In the genomic region with DNA sequence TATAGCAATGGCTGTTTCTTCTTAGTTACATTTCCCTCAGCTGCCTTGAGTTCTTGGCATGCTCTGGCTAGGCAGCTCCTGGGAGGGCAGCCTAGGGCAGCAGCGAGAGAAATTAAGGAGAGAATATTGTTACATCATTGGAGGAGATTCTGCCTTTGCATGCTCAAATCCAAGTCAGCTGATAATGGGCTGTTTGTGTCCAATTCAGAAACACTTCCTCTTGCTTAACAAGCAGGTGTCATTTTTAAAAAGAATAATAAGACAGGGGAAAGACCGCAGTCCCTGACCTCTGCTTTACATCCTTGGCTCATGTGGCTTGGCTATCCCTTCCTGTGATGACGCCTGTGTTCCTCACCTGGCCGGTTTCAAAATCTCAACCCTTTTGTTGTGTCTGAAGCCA, we compare ENCODE assay signal across 15 cellular contexts.
DNase-seq lines count a peak whose midpoint lies in the region; ATAC-seq, FAIRE-seq and TF ChIP-seq lines count a peak whose summit lies in the region.
"Had no signal": no experiment of that assay in that cellular context is flagged by ENCODE, and none has a peak within 500 bp of the region (broad histone marks: within the 10 kb centered on the region; RNA-seq: fewer than 3 reads in every experiment).

No MANE protein-coding gene starts in this region.

- peak in 1 of 2 experiments; percentile 39; a peak in 2 of 4 replicates for TF ChIP-seq EP300 in GM12878 (IDR thresholded peaks at IDR 0.05; ENCODE audit: borderline replicate concordance in 1 of 2, control insufficient read depth in 1 of 2, low read depth in 2 of 2, low read length in 2 of 2)

- H3K9me3 ChIP-seq in GM12878 (replicated peaks; ENCODE audit: control insufficient read depth, insufficient read depth, low read length) = no peaks in the 10 kb centered on the region
- H3K9me3 ChIP-seq: thyroid gland had no signal

- TF ChIP-seq CTCF in GM12878 (IDR thresholded peaks at IDR 0.05 in 2 of 3, conservative IDR thresholded peaks at IDR 0.05 in 1 of 3; ENCODE audit: control insufficient read depth in 2 of 3, extremely low read depth in 1 of 3, insufficient read depth in 1 of 3, low read depth in 3 of 3, low read length in 3 of 3) = no peak

- H3K9ac ChIP-seq in GM12878 (ENCODE audit: control insufficient read depth, insufficient read depth, low read length) = no peak overlapping the region

- intact Hi-C loops in GM12878 (cut with micrococcal nuclease; ENCODE audit: unreplicated experiment) = no loop called here

- no peaks in the 10 kb centered on the region for H3K9me3 Mint-ChIP-seq in naive B cell

- no peaks in the 10 kb centered on the region for H3K27me3 Mint-ChIP-seq in naive B cell

- no peak overlapping the region for H2AFZ ChIP-seq in GM12878 (ENCODE audit: control insufficient read depth, low read depth, low read length)

- peak overlapping the region; percentile 78 to 96 (median 92) for H3K27ac Mint-ChIP-seq in naive B cell

- no peak overlapping the region for H3K4me3 ChIP-seq in GM12878
- H3K4me3 ChIP-seq: thyroid gland had no signal

- SMC1A ChIA-PET in GM12878 (lab: Charles Lee; ENCODE audit: uncharacterized antibody, unreplicated experiment) = interaction anchor here (1.4 to 3.6 kb wide), 4 partner anchors 11 to 56 kb away, joined by 3 to 19 read pairs (median 8); no protein-coding TSS in a partner anchor

- peak; percentile 45 for ATAC-seq in GM18502 (IDR thresholded peaks at IDR 0.05; ENCODE audit: poor library complexity, unreplicated experiment)
- ATAC-seq in HG02642 (IDR thresholded peaks at IDR 0.05; ENCODE audit: poor library complexity, unreplicated experiment) = peak; percentile 62
- ATAC-seq in GM12878 = peak; percentile 66
- peak; percentile 40 to 63 for ATAC-seq in naive B cell (ENCODE audit: low read depth in 2 of 2)
- ATAC-seq in HG03175 (IDR thresholded peaks at IDR 0.05; ENCODE audit: unreplicated experiment) = no peak

- FAIRE-seq in GM12878 (lab: Jason Lieb, UNC) = peak; percentile 86

- no peaks in the 10 kb centered on the region for H3K79me2 ChIP-seq in GM12878 (ENCODE audit: control insufficient read depth, insufficient read depth, low read length)

- peaks cover 34 to 58% (median 35%) of the 10 kb centered on the region in 3 donors for H3K4me1 Mint-ChIP-seq in naive B cell

- CTCF ChIA-PET in GM12878 (lab: Yijun Ruan, JAX) = interaction anchor here (0.9 to 1.3 kb wide), 3 partner anchors 18 to 86 kb away, joined by 3 read pairs; no protein-coding TSS in a partner anchor

- peak overlapping the region; percentile 22; the same call in 1 of the 2 replicates for H3K27ac ChIP-seq in GM12878 (ENCODE audit: control insufficient read depth, insufficient read depth)
- H3K27ac ChIP-seq: HL-60, thyroid gland had no signal

- H3K36me3 ChIP-seq in GM12878 (ENCODE audit: control insufficient read depth in 2 of 2, insufficient read depth in 2 of 2, low read length in 1 of 2) = peaks cover 8 to 34% of the 10 kb centered on the region in 2 experiments

- H3K4me1 ChIP-seq in GM12878 (ENCODE audit: control insufficient read depth, insufficient read depth, low read length) = peaks cover 30% of the 10 kb centered on the region

- TF ChIP-seq RAD21 in GM12878 (IDR thresholded peaks at IDR 0.05; ENCODE audit: insufficient read depth, low read depth, low read length) = no peak

- BruUV-seq in GM12878 (replicated peaks; lab: Mats Ljungman, UMichigan) = no TSS peak

- in situ Hi-C loops in GM12878 (cut with MboI) = no loop called here

- DNase-seq in GM12878 (ENCODE audit: low read depth, low spot score) (no peak), naive B cell (peak; percentile 50), AML-193 (lab: John Stamatoyannopoulos, UW) (no peak), NCI-H2081 treated with DMSO at 0.1 percent for 48 hours (lab: John Stamatoyannopoulos, UW) (no peak)
- DNase-seq in stimulated activated CD4-positive, alpha-beta T cell treated with anti-CD3 and anti-CD28 coated beads, Interleukin-15, amount 100 ng/mL, for 24 hours = no peak
- DNase-seq: activated naive CD4-positive, alpha-beta T cell treated with Interleukin-2 at 50 U/mL for 16 hours; DMS53; Kasumi-1; midbrain; NCI-H2029 treated with DMSO at 0.1 percent for 48 hours; thyroid gland had no signal

- no peaks in the 10 kb centered on the region for H3K27me3 ChIP-seq in GM12878 (replicated peaks in 1 of 2; ENCODE audit: control insufficient read depth in 2 of 2, insufficient read depth in 2 of 2, low read length in 1 of 2)
- H3K27me3 ChIP-seq: thyroid gland had no signal

- peak overlapping the region in 4 of 8 donors; percentile 32 to 51 (median 40) for H3K4me3 Mint-ChIP-seq in naive B cell

- no peak for TF ChIP-seq POLR2A in GM12878 (IDR thresholded peaks at IDR 0.05; ENCODE audit: low read depth, low read length)

- POLR2A ChIA-PET in GM12878 (lab: Charles Lee) = interaction anchor here (0.7 to 1.8 kb wide), 4 partner anchors 10 to 142 kb away, joined by 3 to 6 read pairs (median 4); no protein-coding TSS in a partner anchor

- RAD21 ChIA-PET in GM12878 (lab: Charles Lee; ENCODE audit: unreplicated experiment) = interaction anchor here (1.2 to 3.9 kb wide), 2 partner anchors 18 to 120 kb away, joined by 3 to 18 read pairs; no protein-coding TSS in a partner anchor

- peak overlapping the region; percentile 19; the same call in 1 of the 2 replicates for H3K4me2 ChIP-seq in GM12878 (ENCODE audit: control insufficient read depth, insufficient read depth)

- no peaks in the 10 kb centered on the region for H4K20me1 ChIP-seq in GM12878 (ENCODE audit: control insufficient read depth, insufficient read depth)

- peaks cover 27% of the 10 kb centered on the region in 2 donors for H3K36me3 Mint-ChIP-seq in naive B cell

- WGBS in GM12878 (ENCODE audit: insufficient coverage, insufficient replicate concordance, low lambda C conversion rate, missing lambda C conversion rate) = 53% methylated on average over 4 of the region's 4 CpGs

TF ChIP-seq in GM12878, 131 proteins besides CTCF, POLR2A, EP300 and RAD21 (continues in another document):
- TF ChIP-seq RUNX3 (IDR thresholded peaks at IDR 0.05; ENCODE audit: low read length) = peak; percentile 78
- TF ChIP-seq SKIL (IDR thresholded peaks at IDR 0.05; ENCODE audit: low read depth, poor library complexity, severe bottlenecking) = peak; percentile 44
- TF ChIP-seq FOXK2 (IDR thresholded peaks at IDR 0.05) = no peak
- no peak for TF ChIP-seq MAX (IDR thresholded peaks at IDR 0.05; ENCODE audit: low read depth, low read length)
- no peak for TF ChIP-seq NFYA (IDR thresholded peaks at IDR 0.05; ENCODE audit: borderline replicate concordance, low read depth, low read length)
- no peak for TF ChIP-seq RCOR1 (conservative IDR thresholded peaks at IDR 0.05; ENCODE audit: low read depth, low read length)
- TF ChIP-seq, protein P1, sequence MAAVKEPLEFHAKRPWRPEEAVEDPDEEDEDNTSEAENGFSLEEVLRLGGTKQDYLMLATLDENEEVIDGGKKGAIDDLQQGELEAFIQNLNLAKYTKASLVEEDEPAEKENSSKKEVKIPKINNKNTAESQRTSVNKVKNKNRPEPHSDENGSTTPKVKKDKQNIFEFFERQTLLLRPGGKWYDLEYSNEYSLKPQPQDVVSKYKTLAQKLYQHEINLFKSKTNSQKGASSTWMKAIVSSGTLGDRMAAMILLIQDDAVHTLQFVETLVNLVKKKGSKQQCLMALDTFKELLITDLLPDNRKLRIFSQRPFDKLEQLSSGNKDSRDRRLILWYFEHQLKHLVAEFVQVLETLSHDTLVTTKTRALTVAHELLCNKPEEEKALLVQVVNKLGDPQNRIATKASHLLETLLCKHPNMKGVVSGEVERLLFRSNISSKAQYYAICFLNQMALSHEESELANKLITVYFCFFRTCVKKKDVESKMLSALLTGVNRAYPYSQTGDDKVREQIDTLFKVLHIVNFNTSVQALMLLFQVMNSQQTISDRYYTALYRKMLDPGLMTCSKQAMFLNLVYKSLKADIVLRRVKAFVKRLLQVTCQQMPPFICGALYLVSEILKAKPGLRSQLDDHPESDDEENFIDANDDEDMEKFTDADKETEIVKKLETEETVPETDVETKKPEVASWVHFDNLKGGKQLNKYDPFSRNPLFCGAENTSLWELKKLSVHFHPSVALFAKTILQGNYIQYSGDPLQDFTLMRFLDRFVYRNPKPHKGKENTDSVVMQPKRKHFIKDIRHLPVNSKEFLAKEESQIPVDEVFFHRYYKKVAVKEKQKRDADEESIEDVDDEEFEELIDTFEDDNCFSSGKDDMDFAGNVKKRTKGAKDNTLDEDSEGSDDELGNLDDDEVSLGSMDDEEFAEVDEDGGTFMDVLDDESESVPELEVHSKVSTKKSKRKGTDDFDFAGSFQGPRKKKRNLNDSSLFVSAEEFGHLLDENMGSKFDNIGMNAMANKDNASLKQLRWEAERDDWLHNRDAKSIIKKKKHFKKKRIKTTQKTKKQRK (IDR thresholded peaks at IDR 0.05; ENCODE audit: low read depth, low read length) = no peak
- TF ChIP-seq IKZF2 (IDR thresholded peaks at IDR 0.05) = peak; percentile 38 to 70; a peak in 3 of 4 replicates
